Comparison of ENCODE assay signal across 8 cellular contexts in genomic region chr6:71510057-71510713, GRCh38.
DNase-seq lines count a peak whose midpoint lies in the region; ATAC-seq and TF ChIP-seq lines count a peak whose summit lies in the region.

No MANE protein-coding gene starts in this region.

- ATAC-seq in GM19043 (IDR thresholded peaks at IDR 0.05; ENCODE audit: low read depth, unreplicated experiment) = peak; percentile 70
- peak; percentile 90 for ATAC-seq in HG03439 (IDR thresholded peaks at IDR 0.05; ENCODE audit: unreplicated experiment)
- ATAC-seq in natural killer cell = no peak

- no peaks in the 10 kb centered on the region for H3K36me3 Mint-ChIP-seq in progenitor cell of endocrine pancreas (ENCODE audit: insufficient read depth)
- no peaks in the 10 kb centered on the region for H3K36me3 Mint-ChIP-seq in natural killer cell

- intact Hi-C loops in natural killer cell (cut with micrococcal nuclease) = no loop called here

- DNase-seq in T1000 (lab: John Stamatoyannopoulos, UW) (peak; percentile 28), glomerular visceral epithelial cell (ENCODE audit: extremely low spot score) (peak; percentile 81), progenitor cell of endocrine pancreas (ENCODE audit: low spot score, unreplicated experiment) (no peak), natural killer cell (no peak)
- DNase-seq in activated CD8-positive, alpha-beta memory T cell treated with anti-CD3 and anti-CD28 coated beads, Interleukin-2, amount 50 U/mL, for 4 hours = no peak

- H3K9me3 Mint-ChIP-seq in progenitor cell of endocrine pancreas (ENCODE audit: low read depth) (no peaks in the 10 kb centered on the region), natural killer cell (no peaks in the 10 kb centered on the region)

- H3K4me3 Mint-ChIP-seq in progenitor cell of endocrine pancreas (ENCODE audit: low read depth) = no peak overlapping the region
- no peak overlapping the region for H3K4me3 Mint-ChIP-seq in natural killer cell

- H3K27ac ChIP-seq in C4-2B = no peak overlapping the region

- TF ChIP-seq CTCF in C4-2B (conservative IDR thresholded peaks at IDR 0.05) (peak; percentile 48), progenitor cell of endocrine pancreas (IDR thresholded peaks at IDR 0.05; ENCODE audit: unreplicated experiment) (peak; percentile 48), natural killer cell (IDR thresholded peaks at IDR 0.05) (no peak)

- H3K27ac Mint-ChIP-seq in progenitor cell of endocrine pancreas = no peak overlapping the region
- H3K27ac Mint-ChIP-seq in natural killer cell = no peak overlapping the region

- H3K27me3 Mint-ChIP-seq in progenitor cell of endocrine pancreas (peaks cover 5% of the 10 kb centered on the region), natural killer cell (ENCODE audit: low read depth in 2 of 2) (peaks cover 0 to 3% of the 10 kb centered on the region in 2 donors)

- H3K4me1 Mint-ChIP-seq in progenitor cell of endocrine pancreas (ENCODE audit: low read depth) (peaks cover 8% of the 10 kb centered on the region), natural killer cell (no peaks in the 10 kb centered on the region)

Comparison
In these comparisons a context has a peak if more than half of its experiments do, and no peak if none do; other contexts are left out.
1. ATAC-seq: peak in GM19043 (single experiment) and HG03439 (single experiment); none in natural killer cell (0 of 3).
2. DNase-seq: peak in T1000 (single experiment) and glomerular visceral epithelial cell (single experiment); none in progenitor cell of endocrine pancreas (single experiment), activated CD8-positive, alpha-beta memory T cell treated with anti-CD3 and anti-CD28 coated beads, Interleukin-2, amount 50 U/mL, for 4 hours (single experiment) and natural killer cell (single experiment).